10 cellular contexts compared by ENCODE assay signal in the genomic region with DNA sequence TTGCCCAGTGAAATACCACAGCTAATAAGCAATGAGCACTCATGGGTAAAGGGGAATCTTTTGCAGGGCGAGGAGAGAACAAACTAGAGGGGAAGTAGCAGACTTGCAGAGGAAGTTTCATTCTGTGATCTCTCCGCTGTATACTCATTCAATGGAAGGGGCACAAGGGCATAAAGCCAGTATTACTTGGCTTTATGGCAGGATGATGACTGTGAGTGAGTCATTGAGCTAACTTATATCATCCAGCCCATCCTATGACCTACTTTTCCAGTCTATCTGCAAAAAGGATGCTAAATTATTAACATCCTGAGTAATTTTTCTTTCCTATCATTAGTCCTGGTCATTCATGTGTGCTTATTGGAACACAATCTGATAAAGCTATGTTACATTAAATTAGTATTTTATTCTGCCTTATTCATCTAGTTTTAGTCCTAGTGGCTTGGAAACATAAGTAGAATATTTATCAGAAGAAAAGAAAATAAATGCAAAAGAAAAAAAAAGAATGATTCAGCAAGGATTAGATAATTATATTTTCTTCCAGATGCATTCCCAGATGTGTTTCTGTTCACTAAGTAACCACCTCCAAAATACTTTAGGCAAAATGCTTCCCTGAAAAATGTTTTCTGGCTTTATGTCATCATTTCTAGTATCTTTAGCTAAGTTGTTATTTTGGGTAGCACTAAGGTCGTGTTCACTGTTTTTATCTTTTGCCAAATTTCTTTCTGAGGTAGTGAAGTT.
DNase-seq lines count a peak whose midpoint lies in the region; ATAC-seq lines count a peak whose summit lies in the region.
"Had no signal": no experiment of that assay in that cellular context is flagged by ENCODE, and none has a peak within 500 bp of the region (broad histone marks: within the 10 kb centered on the region; RNA-seq: fewer than 3 reads in every experiment).

No MANE protein-coding gene starts in this region.

- ATAC-seq in HG03378 (IDR thresholded peaks at IDR 0.05; ENCODE audit: unreplicated experiment) (peak; percentile 66), memory B cell (ENCODE audit: low read depth) (peak; percentile 85), HG03095 (IDR thresholded peaks at IDR 0.05; ENCODE audit: unreplicated experiment) (no peak), GM21786 (IDR thresholded peaks at IDR 0.05; ENCODE audit: unreplicated experiment) (no peak), HG03342 (IDR thresholded peaks at IDR 0.05; ENCODE audit: unreplicated experiment) (no peak)
- ATAC-seq: right cardiac atrium had no signal

- H3K4me1 ChIP-seq in adipocyte (ENCODE audit: control insufficient read depth, insufficient read depth, low read length) = peaks cover 29% of the 10 kb centered on the region

- H3K36me3 Mint-ChIP-seq in memory B cell = peaks cover 23% of the 10 kb centered on the region

- DNase-seq in GM03348 (ENCODE audit: low spot score) = peak; percentile 49
- DNase-seq in adipocyte (ENCODE audit: low read depth) = peak; percentile 70
- DNase-seq in memory B cell (ENCODE audit: low spot score in 2 of 2) = no peak
- DNase-seq in activated CD4-positive, alpha-beta T cell treated with anti-CD3 and anti-CD28 coated beads, Interleukin-2, amount 50 U/mL, for 1 hour = no peak
- DNase-seq: right cardiac atrium had no signal

- peak overlapping the region; percentile 10 for H3K4me3 ChIP-seq in adipocyte (ENCODE audit: low read length)
- H3K4me3 ChIP-seq: thoracic aorta had no signal

- no peaks in the 10 kb centered on the region for H3K27me3 ChIP-seq in adipocyte (replicated peaks; ENCODE audit: control insufficient read depth, insufficient read depth, low read length)

- no peak overlapping the region for H3K4me3 Mint-ChIP-seq in memory B cell

- no peaks in the 10 kb centered on the region for H3K36me3 ChIP-seq in adipocyte (ENCODE audit: control insufficient read depth, insufficient read depth, low read length, severe bottlenecking)
- H3K36me3 ChIP-seq: thoracic aorta had no signal

- H3K9ac ChIP-seq in adipocyte (ENCODE audit: low read length) = no peak overlapping the region

- no peaks in the 10 kb centered on the region for H3K9me3 ChIP-seq in adipocyte (ENCODE audit: control insufficient read depth, low read length)
- H3K9me3 ChIP-seq: thoracic aorta had no signal

- no peaks in the 10 kb centered on the region for H3K9me3 Mint-ChIP-seq in memory B cell

- no peaks in the 10 kb centered on the region for H3K27me3 Mint-ChIP-seq in memory B cell

- no peak overlapping the region for H3K27ac Mint-ChIP-seq in memory B cell

- H3K4me1 Mint-ChIP-seq in memory B cell = peaks cover 13% of the 10 kb centered on the region

Comparison
In these comparisons a context has a peak if more than half of its experiments do, and no peak if none do; other contexts are left out.
1. DNase-seq: peak in GM03348 (single experiment) and adipocyte (single experiment); none in memory B cell (0 of 2) and activated CD4-positive, alpha-beta T cell treated with anti-CD3 and anti-CD28 coated beads, Interleukin-2, amount 50 U/mL, for 1 hour (single experiment).
2. ATAC-seq: peak in HG03378 (single experiment) and memory B cell (single experiment); none in HG03095 (single experiment), GM21786 (single experiment) and HG03342 (single experiment).